20 cellular contexts compared by ENCODE assay signal in genomic region chr20:38421915-38422314, GRCh38. TPM values are rescaled to one million over a fixed set of nuclear protein-coding genes. Genes with fewer than 3 reads are reported as not detected.
DNase-seq lines count a peak whose midpoint lies in the region; ATAC-seq, FAIRE-seq and TF ChIP-seq lines count a peak whose summit lies in the region.
"Had no signal": no experiment of that assay in that cellular context is flagged by ENCODE, and none has a peak within 500 bp of the region (broad histone marks: within the 10 kb centered on the region; RNA-seq: fewer than 3 reads in every experiment).

No MANE protein-coding gene starts in this region.

- H3K4me3 Mint-ChIP-seq in activated CD4-positive, alpha-beta T cell treated with anti-CD3 and anti-CD28 coated beads for 36 hours: no peak overlapping the region
- H3K4me3 Mint-ChIP-seq in activated naive CD8-positive, alpha-beta T cell treated with anti-CD3 and anti-CD28 coated beads, Interleukin-2, amount 50 U/mL, for 24 hours: no peak overlapping the region
- H3K4me3 Mint-ChIP-seq: CD8-positive, alpha-beta memory T cell; GM23338 had no signal

- no peak for ATAC-seq in activated CD4-positive, alpha-beta T cell treated with anti-CD3 and anti-CD28 coated beads for 36 hours
- no peak for ATAC-seq in activated naive CD8-positive, alpha-beta T cell treated with anti-CD3 and anti-CD28 coated beads, Interleukin-2, amount 50 U/mL, for 24 hours
- ATAC-seq in GM21723 (IDR thresholded peaks at IDR 0.05; ENCODE audit: unreplicated experiment) (no peak), GM18502 (IDR thresholded peaks at IDR 0.05; ENCODE audit: poor library complexity, unreplicated experiment) (no peak)
- ATAC-seq: GM12878, GM23338 had no signal

- peaks cover 81% of the 10 kb centered on the region for H3K36me3 Mint-ChIP-seq in activated CD4-positive, alpha-beta T cell treated with anti-CD3 and anti-CD28 coated beads for 36 hours (ENCODE audit: low read depth)
- H3K36me3 Mint-ChIP-seq in activated naive CD8-positive, alpha-beta T cell treated with anti-CD3 and anti-CD28 coated beads, Interleukin-2, amount 50 U/mL, for 24 hours (ENCODE audit: low read depth): peaks cover 87% of the 10 kb centered on the region

- peaks cover 16% of the 10 kb centered on the region for H3K4me1 Mint-ChIP-seq in activated CD4-positive, alpha-beta T cell treated with anti-CD3 and anti-CD28 coated beads for 36 hours
- H3K4me1 Mint-ChIP-seq in activated naive CD8-positive, alpha-beta T cell treated with anti-CD3 and anti-CD28 coated beads, Interleukin-2, amount 50 U/mL, for 24 hours: peaks cover 22% of the 10 kb centered on the region

- intact Hi-C loops in activated CD4-positive, alpha-beta T cell treated with anti-CD3 and anti-CD28 coated beads for 36 hours (cut with DNase I, micrococcal nuclease): no loop called here
- intact Hi-C loops in posterior vena cava (cut with DNase I): no loop called here

- FAIRE-seq in GM12891 (lab: Jason Lieb, UNC): no peak
- FAIRE-seq in D721Med (lab: Jason Lieb, UNC): no peak
- FAIRE-seq: G401.6, GM12878 had no signal

- H3K9me3 Mint-ChIP-seq in activated CD4-positive, alpha-beta T cell treated with anti-CD3 and anti-CD28 coated beads for 36 hours (ENCODE audit: low read depth): no peaks in the 10 kb centered on the region
- H3K9me3 Mint-ChIP-seq in activated naive CD8-positive, alpha-beta T cell treated with anti-CD3 and anti-CD28 coated beads, Interleukin-2, amount 50 U/mL, for 24 hours: no peaks in the 10 kb centered on the region
- H3K9me3 Mint-ChIP-seq: CD8-positive, alpha-beta memory T cell; GM23338 had no signal

- POLR2A ChIA-PET in activated CD4-positive, alpha-beta T cell treated with anti-CD3 and anti-CD28 coated beads for 36 hours (lab: Charles Lee): interaction anchor here (1.5 kb wide), 2 partner anchors 10 to 13 kb away, joined by 3 to 4 read pairs; no protein-coding TSS in a partner anchor

- peak overlapping the region; percentile 7 for H3K27ac Mint-ChIP-seq in activated CD4-positive, alpha-beta T cell treated with anti-CD3 and anti-CD28 coated beads for 36 hours
- peak overlapping the region; percentile 37 for H3K27ac Mint-ChIP-seq in activated naive CD8-positive, alpha-beta T cell treated with anti-CD3 and anti-CD28 coated beads, Interleukin-2, amount 50 U/mL, for 24 hours
- H3K27ac Mint-ChIP-seq: GM23338 had no signal

- TF ChIP-seq CTCF in D721Med (IDR thresholded peaks at IDR 0.05; ENCODE audit: insufficient read depth, missing control alignments): no peak

- TF ChIP-seq POLR2A in GM12891 (IDR thresholded peaks at IDR 0.05; ENCODE audit: low read depth, low read length): no peak; the same call in 1 of the 2 replicates

- CTCF ChIA-PET in activated CD4-positive, alpha-beta T cell treated with anti-CD3 and anti-CD28 coated beads for 36 hours (lab: Charles Lee): no interaction called here

- no peaks in the 10 kb centered on the region for H3K27me3 Mint-ChIP-seq in activated CD4-positive, alpha-beta T cell treated with anti-CD3 and anti-CD28 coated beads for 36 hours
- H3K27me3 Mint-ChIP-seq in activated naive CD8-positive, alpha-beta T cell treated with anti-CD3 and anti-CD28 coated beads, Interleukin-2, amount 50 U/mL, for 24 hours: no peaks in the 10 kb centered on the region

- DNase-seq in activated CD4-positive, alpha-beta T cell treated with anti-CD3 and anti-CD28 coated beads for 36 hours: no peak
- no peak for DNase-seq in activated CD4-positive, alpha-beta T cell treated with anti-CD3 and anti-CD28 coated beads for 48 hours
- DNase-seq in GM12891 (ENCODE audit: insufficient read length, low spot score): no peak
- DNase-seq in activated naive CD8-positive, alpha-beta T cell treated with anti-CD3 and anti-CD28 coated beads, Interleukin-2, amount 50 U/mL, for 24 hours: no peak
- peak; percentile 13 for DNase-seq in posterior vena cava (ENCODE audit: low spot score)
- no peak for DNase-seq in D721Med (ENCODE audit: insufficient read length, low spot score)
- DNase-seq: CD8-positive, alpha-beta memory T cell; DND-41; KBM-7; NCI-H1436; NCI-H2029; NCI-H2171; NCI-H748 treated with DMSO at 0.1 percent for 48 hours; PC-9; Right ventricle myocardium superior had no signal

TF ChIP-seq in GM12891, 5 proteins besides CTCF, POLR2A, EP300 and RAD21:
- TF ChIP-seq POLR2AphosphoS5 (IDR thresholded peaks at IDR 0.05; ENCODE audit: low read depth, low read length) (peak; percentile 66; the same call in 1 of the 2 replicates), POU2F2 (IDR thresholded peaks at IDR 0.05; ENCODE audit: low read depth, low read length) (no peak)

RNA-seq across cellular contexts. Expression of gene SNHG17, which starts 13.2 kb away (rescaled TPM):
- total RNA-seq in activated CD4-positive, alpha-beta T cell treated with anti-CD3 and anti-CD28 coated beads for 36 hours: 10 to 100 TPM; 70.7 to 72.4 TPM
- 61.6 TPM for polyA plus RNA-seq in GM12891 (2012; ENCODE audit: low read depth, missing spikeins)
- total RNA-seq in posterior vena cava: 10 to 100 TPM; 27.9 to 36.3 TPM

RNA-seq across cellular contexts. Expression of gene RALGAPB, which starts 50.7 kb away (rescaled TPM):
- 10 to 100 TPM; 23.5 to 27.1 TPM for total RNA-seq in activated CD4-positive, alpha-beta T cell treated with anti-CD3 and anti-CD28 coated beads for 36 hours
- polyA plus RNA-seq in GM12891 (2012; ENCODE audit: low read depth, missing spikeins): 8.6 TPM
- 10 to 100 TPM; 29.7 to 33.5 TPM for total RNA-seq in posterior vena cava
